Comparison of ENCODE assay signal across 8 cellular contexts in genomic region chr12:112409064-112409905, GRCh38. TPM values are rescaled to one million over a fixed set of nuclear protein-coding genes. Genes with fewer than 3 reads are reported as not detected.
DNase-seq lines count a peak whose midpoint lies in the region; ATAC-seq and TF ChIP-seq lines count a peak whose summit lies in the region.

RPL6 (minus strand) TSS chr12:112409605; CDS start chr12:112408656, 949 bp downstream.

- H3K27ac Mint-ChIP-seq in activated naive CD4-positive, alpha-beta T cell treated with anti-CD3 and anti-CD28 coated beads, Interleukin-2, amount 50 U/mL, for 24 hours: peak within 1 kb of the TSS; percentile 100

- H3K9me2 ChIP-seq in HCT116 (ENCODE audit: insufficient read depth): no peaks in the 10 kb centered on the region
- H3K9me2 ChIP-seq in SK-N-SH: no peaks in the 10 kb centered on the region

- H3K79me2 ChIP-seq in HCT116 (ENCODE audit: insufficient read depth, low read length) (peaks cover 38% of the 10 kb centered on the region), SK-N-SH (ENCODE audit: insufficient read depth) (peaks cover 32% of the 10 kb centered on the region)

- no peaks in the 10 kb centered on the region for H3K9me3 Mint-ChIP-seq in activated naive CD4-positive, alpha-beta T cell treated with anti-CD3 and anti-CD28 coated beads, Interleukin-2, amount 50 U/mL, for 24 hours

- peaks cover 29% of the 10 kb centered on the region for H3K36me3 Mint-ChIP-seq in activated naive CD4-positive, alpha-beta T cell treated with anti-CD3 and anti-CD28 coated beads, Interleukin-2, amount 50 U/mL, for 24 hours

- in situ Hi-C loops in G401 (cut with HindIII; ENCODE audit: low sequenced_read_pairs): no loop called here

- peaks cover 3 to 16% of the 10 kb centered on the region in 2 experiments; a peak in 2 of 4 replicates for H3K4me1 ChIP-seq in HCT116 (ENCODE audit: control insufficient read depth in 1 of 2, insufficient read depth in 2 of 2, low read length in 2 of 2)
- peaks cover 10 to 13% of the 10 kb centered on the region in 2 experiments; a peak in 3 of 4 replicates for H3K4me1 ChIP-seq in SK-N-SH (ENCODE audit: control insufficient read depth in 1 of 2, insufficient read depth in 2 of 2, low read depth in 1 of 2, low read length in 1 of 2)

- H3K9ac ChIP-seq in HCT116 (ENCODE audit: low read length) (peak within 1 kb of the TSS; percentile 82), SK-N-SH (peak within 1 kb of the TSS; percentile 92)

- POLR2A ChIA-PET in HCT116 (lab: Charles Lee) (no interaction called here), SK-N-SH (lab: Yijun Ruan, JAX) (no interaction called here)

- H3K9me3 ChIP-seq in HCT116 (ENCODE audit: control insufficient read depth in 1 of 2, insufficient read depth in 1 of 2, low read depth in 1 of 2, low read length in 2 of 2) (no peaks in the 10 kb centered on the region), SK-N-SH (no peaks in the 10 kb centered on the region)

- TF ChIP-seq RAD21 in HCT116 (IDR thresholded peaks at IDR 0.05; ENCODE audit: low read depth) (no peak), SK-N-SH (IDR thresholded peaks at IDR 0.05; ENCODE audit: low read length) (no peak)

- peak; percentile 96 for TF ChIP-seq POLR2A in HCT116 (IDR thresholded peaks at IDR 0.05; ENCODE audit: borderline replicate concordance, extremely low read depth, insufficient read depth, insufficient read length)

- 11% methylated on average over 44 of the region's 46 CpGs for WGBS in SK-N-SH (ENCODE audit: low lambda C conversion rate)

- CTCF ChIA-PET in HCT116 (lab: Charles Lee) (no interaction called here), SK-N-SH (lab: Yijun Ruan, JAX) (no interaction called here)

- H2AFZ ChIP-seq in HCT116 (ENCODE audit: low read depth, low read length, poor library complexity, severe bottlenecking) (peak within 1 kb of the TSS; percentile 27), SK-N-SH (ENCODE audit: low read depth) (peak within 1 kb of the TSS; percentile 73)

- H4K20me1 ChIP-seq in HCT116 (ENCODE audit: insufficient read depth) (peaks cover 28% of the 10 kb centered on the region; the same call in 1 of the 2 replicates), SK-N-SH (ENCODE audit: insufficient read depth) (peaks cover 38% of the 10 kb centered on the region)

- BruUV-seq in HCT116 (replicated peaks; lab: Mats Ljungman, UMichigan): TSS peak; percentile 61

- no peak for TF ChIP-seq EP300 in SK-N-SH (IDR thresholded peaks at IDR 0.05; ENCODE audit: borderline replicate concordance in 1 of 2, low read depth in 1 of 2, low read length in 1 of 2)

- H3F3A ChIP-seq in SK-N-SH (replicated peaks; ENCODE audit: insufficient read depth): peaks cover 57% of the 10 kb centered on the region

- H3K4me3 ChIP-seq in HCT116 (replicated peaks in 1 of 2; ENCODE audit: low read depth in 1 of 2, low read length in 2 of 2) (peak within 1 kb of the TSS; percentile 72 to 87), SK-N-SH (ENCODE audit: low read depth in 2 of 2, low read length in 1 of 2) (peak within 1 kb of the TSS; percentile 76 to 81)

- RAD21 ChIA-PET in HCT116 (lab: Charles Lee; ENCODE audit: low non-redundant PET in 1 of 2, low total read pairs in 2 of 2, uncharacterized antibody in 2 of 2, unreplicated experiment in 2 of 2): interaction anchor here in 1 of 2 experiments (1.4 kb wide), 1 partner anchor 211 kb away, joined by 3 read pairs; no protein-coding TSS in a partner anchor

- H3K27me3 ChIP-seq in HCT116 (ENCODE audit: insufficient read depth, low read length) (no peaks in the 10 kb centered on the region), SK-N-SH (ENCODE audit: insufficient read depth) (no peaks in the 10 kb centered on the region)

- H3K4me1 Mint-ChIP-seq in activated naive CD4-positive, alpha-beta T cell treated with anti-CD3 and anti-CD28 coated beads, Interleukin-2, amount 50 U/mL, for 24 hours: peaks cover 39% of the 10 kb centered on the region

- no peaks in the 10 kb centered on the region for H3K27me3 Mint-ChIP-seq in activated naive CD4-positive, alpha-beta T cell treated with anti-CD3 and anti-CD28 coated beads, Interleukin-2, amount 50 U/mL, for 24 hours

- intact Hi-C loops in HCT116 (cut with micrococcal nuclease): loop anchor here (1.0 kb wide), 1 partner anchor 9 kb away; the partner anchor contains the start of gene PTPN11

- H3K36me3 ChIP-seq in HCT116 (ENCODE audit: control insufficient read depth in 1 of 2, insufficient read depth in 2 of 2, low read length in 2 of 2) (peaks cover 32 to 45% of the 10 kb centered on the region in 2 experiments), SK-N-SH (replicated peaks in 1 of 2; ENCODE audit: control insufficient read depth in 1 of 2, insufficient read depth in 2 of 2, low read length in 1 of 2) (peaks cover 38 to 39% of the 10 kb centered on the region in 2 experiments)

- DNase-seq in G401 (ENCODE audit: low spot score): peak; percentile 97
- DNase-seq in HCT116 (ENCODE audit: low read depth, low spot score): peak; percentile 92
- peak; percentile 93 for DNase-seq in NAMALWA (ENCODE audit: low spot score)
- peak; percentile 85 for DNase-seq in SK-N-SH
- DNase-seq in globus pallidus (ENCODE audit: low spot score): peak; percentile 92
- peak in 55 of 56 donors; percentile 28 to 94 (median 77) for DNase-seq in nucleus accumbens (lab: John Stamatoyannopoulos, UW)

- H3K4me3 Mint-ChIP-seq in activated naive CD4-positive, alpha-beta T cell treated with anti-CD3 and anti-CD28 coated beads, Interleukin-2, amount 50 U/mL, for 24 hours: peak within 1 kb of the TSS; percentile 100

- peak; percentile 89 for ATAC-seq in HCT116

- peak within 1 kb of the TSS; percentile 76 for H3K27ac ChIP-seq in HCT116 (ENCODE audit: low read depth, low read length)
- peak within 1 kb of the TSS; percentile 86 to 98 for H3K27ac ChIP-seq in SK-N-SH (ENCODE audit: low read depth in 2 of 2, low read length in 1 of 2)
- H3K27ac ChIP-seq in temporal lobe (ENCODE audit: low read depth, low read length): peak within 1 kb of the TSS; percentile 77

- peak within 1 kb of the TSS; percentile 85 for H3K4me2 ChIP-seq in HCT116 (ENCODE audit: low read length)
- H3K4me2 ChIP-seq in SK-N-SH: peak within 1 kb of the TSS; percentile 74

- TF ChIP-seq CTCF in HCT116 (IDR thresholded peaks at IDR 0.05 in 2 of 3, conservative IDR thresholded peaks at IDR 0.05 in 1 of 3; ENCODE audit: borderline replicate concordance in 1 of 3, insufficient read depth in 1 of 3, low read depth in 2 of 3, low read length in 2 of 3) (no peak), SK-N-SH (IDR thresholded peaks at IDR 0.05) (no peak)

TF ChIP-seq in HCT116, 20 proteins besides CTCF, POLR2A, EP300 and RAD21 (continues in another document):
- TF ChIP-seq CBX3 (IDR thresholded peaks at IDR 0.05; ENCODE audit: low read depth) (peak; percentile 90), EZH2 (IDR thresholded peaks at IDR 0.05) (no peak), ZFX (IDR thresholded peaks at IDR 0.05) (peak; percentile 60; the same call in 1 of the 2 replicates), JUND (IDR thresholded peaks at IDR 0.05) (no peak), CEBPB (IDR thresholded peaks at IDR 0.05; ENCODE audit: low read depth) (no peak), SIN3A (IDR thresholded peaks at IDR 0.05; ENCODE audit: low read depth) (peak; percentile 79; the same call in 1 of the 2 replicates), POLR2AphosphoS5 (IDR thresholded peaks at IDR 0.05; ENCODE audit: low read depth, low read length) (peak; percentile 99)

TF ChIP-seq in SK-N-SH, 30 proteins besides CTCF, POLR2A, EP300 and RAD21 (continues in another document):
- TF ChIP-seq GABPA (IDR thresholded peaks at IDR 0.05; ENCODE audit: low read depth) (peak; percentile 96), YY1 (IDR thresholded peaks at IDR 0.05; ENCODE audit: low read depth) (peak; percentile 78; the same call in 1 of the 2 replicates), MXI1 (IDR thresholded peaks at IDR 0.05; ENCODE audit: low read depth, low read length) (peak; percentile 78), TAF1 (IDR thresholded peaks at IDR 0.05; ENCODE audit: borderline replicate concordance, low read depth, low read length) (peak; percentile 99), RCOR1 (IDR thresholded peaks at IDR 0.05; ENCODE audit: low read length) (peak; percentile 59; the same call in 1 of the 2 replicates), IRF3 (IDR thresholded peaks at IDR 0.05; ENCODE audit: low read depth, low read length) (no peak), CHD2 (IDR thresholded peaks at IDR 0.05; ENCODE audit: low read length, partially characterized antibody) (peak; percentile 54), MAX (IDR thresholded peaks at IDR 0.05; ENCODE audit: low read depth) (peak; percentile 95), NRF1 (IDR thresholded peaks at IDR 0.05; ENCODE audit: low read depth, low read length) (no peak), ELF1 (IDR thresholded peaks at IDR 0.05) (peak; percentile 90), POLR2AphosphoS5 (IDR thresholded peaks at IDR 0.05; ENCODE audit: low read depth, low read length) (peak; percentile 99), SIN3A (IDR thresholded peaks at IDR 0.05; ENCODE audit: borderline replicate concordance, low read depth, low read length) (no peak)

RNA-seq across cellular contexts. Expression of gene RPL6, which starts in this region (rescaled TPM):
- total RNA-seq in G401 (2014; rRNA removed; shearing (Covaris generic)): 2,428 and 2,919 TPM in 2 replicates
- total RNA-seq in HCT116 (2021; ENCODE audit: unreplicated experiment) (1,845 TPM), temporal lobe (782 TPM)
- 1,324 and 1,653 TPM in 2 replicates for polyA plus RNA-seq in HCT116 (2012)
- 2,073 and 2,479 TPM in 2 replicates for polyA plus RNA-seq in SK-N-SH (2012; rRNA removed)
- polyA plus RNA-seq in SK-N-SH (2012; cell fraction: cytosol; rRNA removed): 2,881 and 3,723 TPM in 2 replicates
- polyA plus RNA-seq in SK-N-SH (2012; cell fraction: nucleus; rRNA removed): 553 and 707 TPM in 2 replicates

Comparison
In these comparisons a context has a peak if more than half of its experiments do, and no peak if none do; other contexts are left out.
1. Peak in every context shown above with its lines: DNase-seq, ATAC-seq, H3K4me3 ChIP-seq and H3K27ac ChIP-seq.